6 cellular contexts compared by ENCODE assay signal in the genomic region with DNA sequence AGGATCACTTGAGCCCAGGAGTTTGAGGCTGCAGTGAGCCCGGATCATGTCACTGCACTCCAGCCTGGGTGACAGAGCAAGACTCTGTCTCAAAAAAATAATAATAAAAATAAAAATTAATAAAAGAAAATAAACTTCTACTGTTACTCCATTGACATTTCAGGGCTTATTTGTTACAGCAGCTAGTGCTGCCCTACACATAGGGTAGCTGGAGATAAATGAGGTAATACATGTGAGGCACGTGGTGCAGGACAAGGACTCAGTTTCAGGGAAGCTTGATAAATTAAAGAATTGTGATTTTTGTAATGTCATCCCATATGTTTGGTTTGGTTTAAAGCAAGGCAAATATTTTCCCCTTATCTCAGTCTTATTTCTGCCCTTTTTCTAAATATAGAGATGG.
"Had no signal": no experiment of that assay in that cellular context is flagged by ENCODE, and none has a peak within 500 bp of the region (broad histone marks: within the 10 kb centered on the region; RNA-seq: fewer than 3 reads in every experiment).

No MANE protein-coding gene starts in this region.

- ATAC-seq: K562 had no signal

- H3K27ac ChIP-seq: HL-60 had no signal

- DNase-seq: IMR-90, KBM-7, KG1 had no signal

- FAIRE-seq: HTR-8/SVneo, K562 had no signal

- H3K4me3 ChIP-seq: K562 had no signal
